Comparison of ENCODE assay signal across 22 cellular contexts in genomic region chr2:182113334-182113733, GRCh38.
DNase-seq lines count a peak whose midpoint lies in the region; ATAC-seq lines count a peak whose summit lies in the region.
"Had no signal": no experiment of that assay in that cellular context is flagged by ENCODE, and none has a peak within 500 bp of the region (broad histone marks: within the 10 kb centered on the region; RNA-seq: fewer than 3 reads in every experiment).

No MANE protein-coding gene starts in this region.

- no peaks in the 10 kb centered on the region for H3K79me1 ChIP-seq in trophoblast cell (ENCODE audit: low read length)

- no peak overlapping the region for H3K4ac ChIP-seq in trophoblast cell (ENCODE audit: low read depth, low read length)

- WGBS in trophoblast cell (ENCODE audit: extremely low coverage, insufficient coverage, insufficient read length): no CpG with 5 or more reads among the region's 3 CpGs

- H3K4me3 ChIP-seq in trophoblast cell (ENCODE audit: low read depth, low read length): no peak overlapping the region
- H3K4me3 ChIP-seq: BLaER1, GM12878 had no signal

- no peak overlapping the region for H3K14ac ChIP-seq in trophoblast cell (ENCODE audit: low read length)

- no peak overlapping the region for H2BK12ac ChIP-seq in trophoblast cell (ENCODE audit: low read length)

- no peaks in the 10 kb centered on the region for H3K36me3 ChIP-seq in trophoblast cell (ENCODE audit: control insufficient read depth in 1 of 2, insufficient read depth in 2 of 2, low read length in 2 of 2)
- H3K36me3 ChIP-seq: BE2C, BLaER1 had no signal

- no peak overlapping the region for H2BK5ac ChIP-seq in trophoblast cell (ENCODE audit: low read depth, low read length, poor library complexity)

- no peak overlapping the region for H3K27ac ChIP-seq in trophoblast cell (ENCODE audit: low read depth, low read length)
- H3K27ac ChIP-seq: BLaER1 had no signal

- peak overlapping the region; percentile 89 for H3K23ac ChIP-seq in trophoblast cell (ENCODE audit: low read length)

- H2BK120ac ChIP-seq in trophoblast cell (ENCODE audit: insufficient read depth, low read length, poor library complexity): no peak overlapping the region

- H4K12ac ChIP-seq in trophoblast cell (ENCODE audit: low read depth, low read length): no peak overlapping the region

- no peak overlapping the region for H4K8ac ChIP-seq in trophoblast cell (ENCODE audit: low read depth, low read length)

- no peak overlapping the region for H2AFZ ChIP-seq in trophoblast cell (ENCODE audit: insufficient read depth, low read length, poor library complexity)

- intact Hi-C loops in left ventricle myocardium superior (cut with micrococcal nuclease): no loop called here
- intact Hi-C loops in cardiac septum (cut with DNase I): no loop called here

- ATAC-seq in left ventricle myocardium superior (peak; percentile 71), GM21528 (IDR thresholded peaks at IDR 0.05; ENCODE audit: low FRiP score, unreplicated experiment) (no peak)
- ATAC-seq: GM12878 had no signal

- no peaks in the 10 kb centered on the region for H3K9me3 ChIP-seq in trophoblast cell (ENCODE audit: insufficient read depth, low read depth, low read length)
- H3K9me3 ChIP-seq: BE2C, BLaER1 had no signal

- H3K4me1 ChIP-seq in trophoblast cell (ENCODE audit: control insufficient read depth in 1 of 2, insufficient read depth in 2 of 2, low read length in 2 of 2): no peaks in the 10 kb centered on the region
- H3K4me1 ChIP-seq: BE2C, BLaER1 had no signal

- H3K79me2 ChIP-seq in trophoblast cell (ENCODE audit: control insufficient read depth, insufficient read depth, low read length, poor library complexity): no peaks in the 10 kb centered on the region

- no peaks in the 10 kb centered on the region for H3K27me3 ChIP-seq in trophoblast cell (ENCODE audit: insufficient read depth, low read length)
- H3K27me3 ChIP-seq: BE2C, BLaER1 had no signal

- H3K9ac ChIP-seq in trophoblast cell (ENCODE audit: low read length): no peak overlapping the region
- H3K9ac ChIP-seq: BLaER1 had no signal

- no peak overlapping the region for H2AK5ac ChIP-seq in trophoblast cell (ENCODE audit: low read length)

- H3K18ac ChIP-seq in trophoblast cell (ENCODE audit: low read length): no peak overlapping the region

- H4K91ac ChIP-seq in trophoblast cell (ENCODE audit: low read depth, low read length): no peak overlapping the region

- no peak for DNase-seq in left ventricle myocardium superior
- no peak for DNase-seq in cardiac septum (ENCODE audit: low spot score)
- DNase-seq in medulla oblongata (ENCODE audit: extremely low spot score): peak; percentile 52
- no peak for DNase-seq in trophoblast cell
- DNase-seq: 8988T; ACHN; BE2C; C1 segment of cervical spinal cord; CD4-positive, alpha-beta memory T cell; CD4-positive, CD25-positive, alpha-beta regulatory T cell; CD8-positive, alpha-beta memory T cell; COR-L47; DMS 273 treated with DMSO at 0.1 percent for 48 hours; DMS153; DMS53; DMS79; DND-41; EL; GDM1 had no signal

- H3K4me2 ChIP-seq in trophoblast cell (ENCODE audit: low read length): no peak overlapping the region
- H3K4me2 ChIP-seq: BLaER1 had no signal
